ENCODE assay signal across 8 cellular contexts in genomic region chr6:43013843-43014433, GRCh38. TPM values are rescaled to one million over a fixed set of nuclear protein-coding genes. Genes with fewer than 3 reads are reported as not detected.
DNase-seq lines count a peak whose midpoint lies in the region; TF ChIP-seq lines count a peak whose summit lies in the region.

Gene KLHDC3, plus strand, starts transcription at chr6:43014249. Its CDS starts 2,944 bp downstream, at chr6:43017193.
Gene MEA1, minus strand, starts transcription at chr6:43013946. Its CDS starts 133 bp downstream, at chr6:43013813.

- H3K36me3 ChIP-seq in neuron (ENCODE audit: insufficient read depth, low read length): peaks cover 49% of the 10 kb centered on the region
- peaks cover under 1 to 54% (median 51%) of the 10 kb centered on the region in 5 donors for H3K36me3 ChIP-seq in subcutaneous abdominal adipose tissue (ENCODE audit: control insufficient read depth in 5 of 5, insufficient read depth in 5 of 5, low read length in 5 of 5)

- H3K27me3 ChIP-seq in neuron (ENCODE audit: insufficient read depth, low read length) (no peaks in the 10 kb centered on the region), subcutaneous abdominal adipose tissue (ENCODE audit: control insufficient read depth in 5 of 5, insufficient read depth in 4 of 5, low read length in 5 of 5) (no peaks in the 10 kb centered on the region)

- H3K27ac ChIP-seq in subcutaneous abdominal adipose tissue (ENCODE audit: low read depth, low read length): peak within 1 kb of the TSS; percentile 70

- TF ChIP-seq CTCF in HFF-Myc (IDR thresholded peaks at IDR 0.05; ENCODE audit: low read depth, low read length, missing control alignments): no peak

- H2AFZ ChIP-seq in neuron (ENCODE audit: low read depth, low read length): no peak within 1 kb of the TSS

- CTCF ChIA-PET in activated naive CD4-positive, alpha-beta T cell treated with anti-CD3 and anti-CD28 coated beads for 36 hours (lab: Charles Lee): interaction anchor here (0.9 to 1.5 kb wide), 3 partner anchors 40 to 130 kb away, joined by 3 to 4 read pairs (median 3); partner anchors contain the start of gene CUL7

- peak within 1 kb of the TSS; percentile 95 for H3K4me3 Mint-ChIP-seq in activated naive CD4-positive, alpha-beta T cell treated with anti-CD3 and anti-CD28 coated beads for 36 hours

- H3K27me3 Mint-ChIP-seq in activated naive CD4-positive, alpha-beta T cell treated with anti-CD3 and anti-CD28 coated beads for 36 hours (ENCODE audit: low read depth): no peaks in the 10 kb centered on the region

- DNase-seq in GM03348 (ENCODE audit: low spot score): peak; percentile 99
- peak; percentile 100 for DNase-seq in HFF-Myc (ENCODE audit: extremely low read depth, low read depth)
- peak; percentile 100 for DNase-seq in NAMALWA (ENCODE audit: low spot score)
- DNase-seq in SK-N-DZ (ENCODE audit: low spot score): peak; percentile 100
- peak; percentile 100 for DNase-seq in activated naive CD4-positive, alpha-beta T cell treated with anti-CD3 and anti-CD28 coated beads for 36 hours
- peak; percentile 100 for DNase-seq in foreskin melanocyte

- H3K4me3 ChIP-seq in HFF-Myc (replicated peaks; ENCODE audit: low read depth, low read length) (peak within 1 kb of the TSS; percentile 91), neuron (ENCODE audit: low read length) (peak within 1 kb of the TSS; percentile 89), subcutaneous abdominal adipose tissue (ENCODE audit: low read depth in 1 of 5, low read length in 5 of 5) (peak within 1 kb of the TSS; percentile 78 to 98 (median 96))

- H3K4me1 ChIP-seq in neuron (ENCODE audit: insufficient read depth, low read length) (peaks cover 21% of the 10 kb centered on the region), subcutaneous abdominal adipose tissue (ENCODE audit: control insufficient read depth in 5 of 5, insufficient read depth in 5 of 5, low read length in 5 of 5) (peaks cover 16 to 45% (median 42%) of the 10 kb centered on the region in 5 donors)

- H3K9me3 ChIP-seq in neuron (ENCODE audit: low read length) (no peaks in the 10 kb centered on the region), subcutaneous abdominal adipose tissue (ENCODE audit: control insufficient read depth in 5 of 5, low read length in 5 of 5) (no peaks in the 10 kb centered on the region)

- peaks cover 53% of the 10 kb centered on the region for H3K4me1 Mint-ChIP-seq in activated naive CD4-positive, alpha-beta T cell treated with anti-CD3 and anti-CD28 coated beads for 36 hours (ENCODE audit: low read depth)

- H3K9ac ChIP-seq in subcutaneous abdominal adipose tissue (ENCODE audit: low read length in 5 of 5): peak within 1 kb of the TSS; percentile 69 to 87 (median 84)

- peak within 1 kb of the TSS; percentile 88 for H3K27ac Mint-ChIP-seq in activated naive CD4-positive, alpha-beta T cell treated with anti-CD3 and anti-CD28 coated beads for 36 hours

- H3K9me3 Mint-ChIP-seq in activated naive CD4-positive, alpha-beta T cell treated with anti-CD3 and anti-CD28 coated beads for 36 hours: no peaks in the 10 kb centered on the region

- peaks cover 16% of the 10 kb centered on the region for H3K36me3 Mint-ChIP-seq in activated naive CD4-positive, alpha-beta T cell treated with anti-CD3 and anti-CD28 coated beads for 36 hours (ENCODE audit: low read depth)

- intact Hi-C loops in activated naive CD4-positive, alpha-beta T cell treated with anti-CD3 and anti-CD28 coated beads for 36 hours (cut with micrococcal nuclease): loop anchor here (1.0 to 2.0 kb wide), 10 partner anchors 7 to 451 kb away; partner anchors contain the start of genes CNPY3, CUL7, KLC4 and MRPL2

RNA-seq across cellular contexts. Expression of gene KLHDC3, which starts in this region (rescaled TPM):
- 289 and 332 TPM in 2 replicates for polyA plus RNA-seq in SK-N-DZ (2014; cell fraction: cytosol; rRNA removed)
- polyA plus RNA-seq in SK-N-DZ (2014; cell fraction: nucleus; rRNA removed): 161 and 185 TPM in 2 replicates
- total RNA-seq in activated naive CD4-positive, alpha-beta T cell treated with anti-CD3 and anti-CD28 coated beads for 36 hours: 10 to 100 TPM; 58.6 to 58.9 TPM

RNA-seq across cellular contexts. Expression of gene MEA1, which starts in this region (rescaled TPM):
- 117 and 144 TPM in 2 replicates for polyA plus RNA-seq in SK-N-DZ (2014; cell fraction: cytosol; rRNA removed)
- polyA plus RNA-seq in SK-N-DZ (2014; cell fraction: nucleus; rRNA removed): 56.5 and 74.1 TPM in 2 replicates
- total RNA-seq in activated naive CD4-positive, alpha-beta T cell treated with anti-CD3 and anti-CD28 coated beads for 36 hours: 10 to 100 TPM; 80.6 to 85.1 TPM

Comparison
In these comparisons a context has a peak if more than half of its experiments do, and no peak if none do; other contexts are left out.
1. Peak in every context shown above with its lines: DNase-seq, H3K4me3 ChIP-seq and H3K27ac ChIP-seq.